1 cellular context compared by ENCODE assay signal in genomic region chr12:104510873-104511243, GRCh38.
TF ChIP-seq lines count a peak whose summit lies in the region.

No MANE protein-coding gene starts in this region.

TF ChIP-seq in K562, 482 proteins besides CTCF, POLR2A, EP300 and RAD21:
- TF ChIP-seq BHLHE40 (IDR thresholded peaks at IDR 0.05; ENCODE audit: low read length) (no peak), VEZF1 (CRISPR knock-in tag; IDR thresholded peaks at IDR 0.05) (0 out of 2 replicates have a peak, but pooled peaks have one; percentile 3), HDGF (IDR thresholded peaks at IDR 0.05) (no peak), MEIS2 (IDR thresholded peaks at IDR 0.05; ENCODE audit: partially characterized antibody) (peak; percentile 64), PBX2 (CRISPR knock-in tag; IDR thresholded peaks at IDR 0.05; ENCODE audit: low read depth) (no peak), PBX2 (tag; conservative IDR thresholded peaks at IDR 0.05; ENCODE audit: low read depth) (peak; percentile 80), GATAD2B (IDR thresholded peaks at IDR 0.05; ENCODE audit: borderline replicate concordance) (0 out of 2 replicates have a peak, but pooled peaks have one; percentile 28)
